ENCODE assay signal across 8 cellular contexts in genomic region chr7:22853674-22854157, GRCh38. TPM values are rescaled to one million over a fixed set of nuclear protein-coding genes. Genes with fewer than 3 reads are reported as not detected.
DNase-seq lines count a peak whose midpoint lies in the region; ATAC-seq and TF ChIP-seq lines count a peak whose summit lies in the region.

No MANE protein-coding gene starts in this region.

- H3K4me3 ChIP-seq in DND-41 (ENCODE audit: low read depth in 1 of 2, low read length in 2 of 2) (peak overlapping the region; percentile 89 to 93; a peak in 3 of 4 replicates), gastroesophageal sphincter (peak overlapping the region; percentile 57 to 77), gastrocnemius medialis (peak overlapping the region; percentile 36 to 80 (median 76))

- peak overlapping the region; percentile 92 for H2AFZ ChIP-seq in DND-41 (ENCODE audit: low read depth, low read length)

- H4K20me1 ChIP-seq in DND-41 (ENCODE audit: insufficient read depth, low read length) = no peaks in the 10 kb centered on the region

- DNase-seq in DND-41 = peak; percentile 74
- DNase-seq in activated CD4-positive, alpha-beta T cell treated with anti-CD3 and anti-CD28 coated beads for 4 hours = peak; percentile 66 to 68
- DNase-seq in gastrocnemius medialis = peak; percentile 15 to 58
- no peak for DNase-seq in kidney tubule cell (ENCODE audit: low spot score)
- no peak for DNase-seq in anterior cingulate cortex (lab: John Stamatoyannopoulos, UW)

- H3K27ac ChIP-seq in DND-41 (ENCODE audit: low read length) = 0 out of 2 replicates have a peak overlapping the region, but pooled peaks have one; percentile 30
- peak overlapping the region; percentile 84 to 98 (median 96) for H3K27ac ChIP-seq in gastroesophageal sphincter
- peak overlapping the region; percentile 94 to 99 (median 98) for H3K27ac ChIP-seq in gastrocnemius medialis

- H3K36me3 ChIP-seq in DND-41 (ENCODE audit: insufficient read depth, low read length) (peaks cover 20% of the 10 kb centered on the region), gastroesophageal sphincter (peaks cover 0 to 12% of the 10 kb centered on the region in 2 donors), gastrocnemius medialis (no peaks in the 10 kb centered on the region)

- WGBS in gastroesophageal sphincter (ENCODE audit: low coverage in 1 of 2), 2 donors = 19% methylated on average over 9 of the region's 28 CpGs; no CpG with 5 or more reads in 1 of the 2 donors

- no peaks in the 10 kb centered on the region for H3K27me3 ChIP-seq in DND-41 (ENCODE audit: insufficient read depth, low read length, poor library complexity)
- no peaks in the 10 kb centered on the region for H3K27me3 ChIP-seq in gastroesophageal sphincter
- no peaks in the 10 kb centered on the region for H3K27me3 ChIP-seq in gastrocnemius medialis

- H3K4me1 ChIP-seq in DND-41 (ENCODE audit: insufficient read depth, low read length) (peaks cover 28% of the 10 kb centered on the region), gastroesophageal sphincter (peaks cover 0 to 58% (median 12%) of the 10 kb centered on the region in 3 donors), gastrocnemius medialis (peaks cover 36 to 46% of the 10 kb centered on the region in 2 donors)

- peaks cover 18% of the 10 kb centered on the region for H3K79me2 ChIP-seq in DND-41 (ENCODE audit: insufficient read depth, low read length)

- intact Hi-C loops in gastrocnemius medialis (cut with DNase I; ENCODE audit: low total_unique reads) = loop anchor here (1.0 to 10.0 kb wide), 3 partner anchors 31 to 201 kb away; partner anchors contain the start of genes HYCC1 and TOMM7

- in situ Hi-C loops in gastrocnemius medialis (cut with MboI; ENCODE audit: low sequenced_read_pairs in 4 of 4) = no loop called here

- no peak for TF ChIP-seq EP300 in gastroesophageal sphincter (IDR thresholded peaks at IDR 0.05)

- TF ChIP-seq POLR2A in gastroesophageal sphincter (IDR thresholded peaks at IDR 0.05) (no peak), gastrocnemius medialis (IDR thresholded peaks at IDR 0.05) (no peak)

- peak; percentile 47 for TF ChIP-seq CTCF in DND-41 (IDR thresholded peaks at IDR 0.05; ENCODE audit: borderline replicate concordance, extremely low read depth, low read length, poor library complexity, severe bottlenecking)
- TF ChIP-seq CTCF in gastroesophageal sphincter (IDR thresholded peaks at IDR 0.05) = peak in 2 of 4 experiments; percentile 94 to 99
- peak in 2 of 5 experiments; percentile 73 to 100 for TF ChIP-seq CTCF in gastrocnemius medialis (IDR thresholded peaks at IDR 0.05 in 4 of 5, conservative IDR thresholded peaks at IDR 0.05 in 1 of 5)

- no peaks in the 10 kb centered on the region for H3K9me3 ChIP-seq in DND-41 (ENCODE audit: insufficient read depth, low read length, severe bottlenecking)
- H3K9me3 ChIP-seq in gastroesophageal sphincter = no peaks in the 10 kb centered on the region
- H3K9me3 ChIP-seq in gastrocnemius medialis = no peaks in the 10 kb centered on the region

- peak; percentile 63 for ATAC-seq in DND-41 (ENCODE audit: insufficient read depth, low read depth)
- peak; percentile 14 for ATAC-seq in GM19452 (IDR thresholded peaks at IDR 0.05; ENCODE audit: unreplicated experiment)
- ATAC-seq in HG03469 (IDR thresholded peaks at IDR 0.05; ENCODE audit: unreplicated experiment) = peak; percentile 3
- ATAC-seq in gastroesophageal sphincter = peak; percentile 4
- ATAC-seq in gastrocnemius medialis = peak; percentile 10 to 19

- peak overlapping the region; percentile 87 for H3K4me2 ChIP-seq in DND-41 (ENCODE audit: insufficient read depth, low read length)

- peak overlapping the region; percentile 93 for H3K9ac ChIP-seq in DND-41 (ENCODE audit: low read depth, low read length)

RNA-seq across cellular contexts. Expression of gene TOMM7, which starts 31.1 kb away (rescaled TPM):
- total RNA-seq in gastroesophageal sphincter = 100 to 1,000 TPM; 121 to 340 (median 231) TPM
- 100 to 1,000 TPM; 124 to 235 (median 218) TPM for total RNA-seq in gastrocnemius medialis

Comparison
In these comparisons a context has a peak if more than half of its experiments do, and no peak if none do; other contexts are left out.
1. ATAC-seq: peak in every context shown above with its lines; median percentile 63 in DND-41; 14 in gastrocnemius medialis; 14 in GM19452; 4 in gastroesophageal sphincter; 3 in HG03469.
2. DNase-seq: peak in DND-41 (single experiment), activated CD4-positive, alpha-beta T cell treated with anti-CD3 and anti-CD28 coated beads for 4 hours (2 of 2) and gastrocnemius medialis (2 of 2); none in kidney tubule cell (single experiment) and anterior cingulate cortex (0 of 58).
3. H3K27ac ChIP-seq: peak in every context shown above with its lines; median percentile 98 in gastrocnemius medialis; 96 in gastroesophageal sphincter; 30 in DND-41.
4. Peak in every context shown above with its lines, with median percentiles within 50 percentile points of each other: H3K4me3 ChIP-seq.